In the genomic region with DNA sequence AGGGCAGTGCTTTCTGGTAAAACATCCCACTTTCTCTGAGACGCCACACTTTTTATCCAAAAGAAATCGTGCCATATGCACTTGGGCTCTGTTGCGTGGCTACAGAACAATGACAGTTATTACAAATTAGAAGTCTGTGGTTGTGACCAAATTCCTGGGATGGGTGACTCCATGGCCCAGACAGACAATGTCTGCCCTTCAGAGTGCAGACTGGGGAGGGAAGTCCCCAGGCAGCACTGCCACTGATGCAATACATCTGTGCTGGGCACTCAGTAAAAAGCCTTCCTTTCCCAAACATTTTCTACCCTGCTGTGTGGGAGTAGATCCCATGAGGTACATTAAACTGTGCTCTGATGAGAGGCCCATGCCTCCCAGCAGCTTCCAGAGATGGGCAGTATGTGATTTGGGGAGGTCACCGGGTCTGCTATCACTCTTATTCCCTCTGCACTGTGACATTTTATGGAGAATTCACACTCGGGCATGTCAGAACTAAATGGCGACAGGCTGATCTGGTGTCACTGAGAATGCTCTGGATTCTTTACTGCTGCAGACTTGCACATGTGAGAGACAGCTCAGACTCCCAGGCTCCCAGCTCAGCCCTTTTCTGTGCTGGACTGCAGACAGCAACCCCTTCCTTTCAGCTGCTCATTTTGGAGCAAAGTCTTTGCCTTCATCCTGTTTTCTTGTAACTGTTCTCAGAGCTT, we compare ENCODE assay signal across 22 cellular contexts.
DNase-seq lines count a peak whose midpoint lies in the region; ATAC-seq, FAIRE-seq and TF ChIP-seq lines count a peak whose summit lies in the region.
"Had no signal": no experiment of that assay in that cellular context is flagged by ENCODE, and none has a peak within 500 bp of the region (broad histone marks: within the 10 kb centered on the region; RNA-seq: fewer than 3 reads in every experiment).

No MANE protein-coding gene starts in this region.

- peaks cover 10% of the 10 kb centered on the region for H3F3A ChIP-seq in SK-N-SH (replicated peaks; ENCODE audit: insufficient read depth)

- CTCF ChIA-PET in SK-N-SH (lab: Yijun Ruan, JAX) = interaction anchor here (1.0 kb wide), 1 partner anchor 202 kb away, joined by 3 read pairs; no protein-coding TSS in a partner anchor

- H3K4me3 ChIP-seq in SK-N-SH (ENCODE audit: low read depth in 2 of 2, low read length in 1 of 2) (no peak overlapping the region), fibroblast of villous mesenchyme (ENCODE audit: low read depth, low read length) (no peak overlapping the region)
- H3K4me3 ChIP-seq: BLaER1 treated with 17β-estradiol and CSF1 and Interleukin-3, amounts not matched to agents 10 nM and 100 nM; mucosa of descending colon; prostate gland had no signal

- H3K9me3 ChIP-seq in SK-N-SH = no peaks in the 10 kb centered on the region
- H3K9me3 ChIP-seq: BLaER1 treated with 17β-estradiol and CSF1 and Interleukin-3, amounts not matched to agents 10 nM and 100 nM; mucosa of descending colon; prostate gland had no signal

- WGBS in SK-N-SH (ENCODE audit: low lambda C conversion rate) = 43% methylated on average over 5 of the region's 6 CpGs

- H3K36me3 Mint-ChIP-seq in nephron (ENCODE audit: low read depth) = no peaks in the 10 kb centered on the region
- H3K36me3 Mint-ChIP-seq: activated naive CD8-positive, alpha-beta T cell; T-cell; type B pancreatic cell had no signal

- H3K27me3 ChIP-seq in SK-N-SH (ENCODE audit: insufficient read depth) = no peaks in the 10 kb centered on the region
- H3K27me3 ChIP-seq: BLaER1 treated with 17β-estradiol and CSF1 and Interleukin-3, amounts not matched to agents 10 nM and 100 nM had no signal

- no peaks in the 10 kb centered on the region for H4K20me1 ChIP-seq in SK-N-SH (ENCODE audit: insufficient read depth)
- H4K20me1 ChIP-seq: BLaER1 treated with 17β-estradiol and CSF1 and Interleukin-3, amounts not matched to agents 10 nM and 100 nM had no signal

- H3K9me2 ChIP-seq in SK-N-SH = no peaks in the 10 kb centered on the region

- DNase-seq in EL (peak; percentile 81), SK-N-SH (no peak), fibroblast of villous mesenchyme (ENCODE audit: low read depth) (peak; percentile 42), superior temporal gyrus (ENCODE audit: extremely low spot score) (no peak), GM19239 (ENCODE audit: insufficient read length, low spot score) (no peak)
- DNase-seq: activated CD4-positive, CD25-positive, alpha-beta regulatory T cell treated with anti-CD3 and anti-CD28 coated beads, Interleukin-2, amount 50 U/mL, for 72 hours; activated T-cell treated with anti-CD3 and anti-CD28 coated beads for 4 hours; DMS79 treated with DMSO at 0.1 percent for 48 hours; mucosa of descending colon; NCI-H1092; NCI-H226; stimulated activated CD4-positive, alpha-beta T cell treated with anti-CD3 and anti-CD28 coated beads, Interleukin-1b, Interleukin-23, amount 100 ng/mL, for 48 hours; stimulated activated CD8-positive, alpha-beta memory T cell treated with anti-CD3 and anti-CD28 coated beads, Interleukin-4, amount 100 ng/mL, for 48 hours; T-cell had no signal

- H3K79me2 ChIP-seq in SK-N-SH (ENCODE audit: insufficient read depth) = no peaks in the 10 kb centered on the region

- FAIRE-seq in GM19239 (lab: Jason Lieb, UNC) = no peak
- FAIRE-seq: GM12891 had no signal

- H3K27ac ChIP-seq in SK-N-SH (ENCODE audit: low read depth in 2 of 2, low read length in 1 of 2) = peak overlapping the region in 1 of 2 experiments; percentile 28; a peak in 3 of 4 replicates
- H3K27ac ChIP-seq: BLaER1 treated with 17β-estradiol and CSF1 and Interleukin-3, amounts not matched to agents 10 nM and 100 nM; prostate gland had no signal

- peaks cover 0 to 6% of the 10 kb centered on the region in 2 experiments; a peak in 2 of 4 replicates for H3K4me1 ChIP-seq in SK-N-SH (ENCODE audit: control insufficient read depth in 1 of 2, insufficient read depth in 2 of 2, low read depth in 1 of 2, low read length in 1 of 2)
- H3K4me1 ChIP-seq: BLaER1 treated with 17β-estradiol and CSF1 and Interleukin-3, amounts not matched to agents 10 nM and 100 nM; prostate gland had no signal

- POLR2A ChIA-PET in SK-N-SH (lab: Yijun Ruan, JAX) = no interaction called here

- peak overlapping the region; percentile 3 to 90 (median 40) for H3K27ac Mint-ChIP-seq in nephron
- H3K27ac Mint-ChIP-seq: activated naive CD8-positive, alpha-beta T cell; T-cell; type B pancreatic cell had no signal

- peaks cover 30% of the 10 kb centered on the region for H3K4me1 Mint-ChIP-seq in nephron
- H3K4me1 Mint-ChIP-seq: T-cell had no signal

- TF ChIP-seq RAD21 in SK-N-SH (IDR thresholded peaks at IDR 0.05; ENCODE audit: low read length) = no peak

- ATAC-seq in HG03025 (IDR thresholded peaks at IDR 0.05; ENCODE audit: low FRiP score, unreplicated experiment) (no peak), HG02623 (IDR thresholded peaks at IDR 0.05; ENCODE audit: unreplicated experiment) (no peak)
- ATAC-seq: mucosa of descending colon, T-cell had no signal

- H2AFZ ChIP-seq in SK-N-SH (ENCODE audit: low read depth) = no peak overlapping the region

- no peak overlapping the region; the same call in 1 of the 2 replicates for H3K9ac ChIP-seq in SK-N-SH
- H3K9ac ChIP-seq: BLaER1 treated with 17β-estradiol and CSF1 and Interleukin-3, amounts not matched to agents 10 nM and 100 nM had no signal

- no peaks in the 10 kb centered on the region for H3K9me3 Mint-ChIP-seq in nephron
- H3K9me3 Mint-ChIP-seq: T-cell had no signal

- no peak overlapping the region for H3K4me2 ChIP-seq in SK-N-SH
- H3K4me2 ChIP-seq: BLaER1 treated with 17β-estradiol and CSF1 and Interleukin-3, amounts not matched to agents 10 nM and 100 nM had no signal

- no peaks in the 10 kb centered on the region for H3K36me3 ChIP-seq in SK-N-SH (replicated peaks in 1 of 2; ENCODE audit: control insufficient read depth in 1 of 2, insufficient read depth in 2 of 2, low read length in 1 of 2)
- H3K36me3 ChIP-seq: BLaER1 treated with 17β-estradiol and CSF1 and Interleukin-3, amounts not matched to agents 10 nM and 100 nM; prostate gland had no signal

- peaks cover 7% of the 10 kb centered on the region for H3K27me3 Mint-ChIP-seq in nephron (ENCODE audit: low read depth)

- no peak for TF ChIP-seq EP300 in SK-N-SH (IDR thresholded peaks at IDR 0.05; ENCODE audit: borderline replicate concordance in 1 of 2, low read depth in 1 of 2, low read length in 1 of 2)

- H3K4me3 Mint-ChIP-seq in nephron = no peak overlapping the region
- H3K4me3 Mint-ChIP-seq: activated naive CD8-positive, alpha-beta T cell; T-cell; type B pancreatic cell had no signal

- TF ChIP-seq CTCF in SK-N-SH (IDR thresholded peaks at IDR 0.05) (no peak), fibroblast of villous mesenchyme (IDR thresholded peaks at IDR 0.05; ENCODE audit: insufficient read depth, low read depth, low read length) (no peak), nephron (IDR thresholded peaks at IDR 0.05; ENCODE audit: unreplicated experiment in 3 of 3) (no peak)

TF ChIP-seq in SK-N-SH, 30 proteins besides CTCF, POLR2A, EP300 and RAD21:
- TF ChIP-seq GABPA (IDR thresholded peaks at IDR 0.05; ENCODE audit: low read depth) = no peak
- TF ChIP-seq, protein P1, sequence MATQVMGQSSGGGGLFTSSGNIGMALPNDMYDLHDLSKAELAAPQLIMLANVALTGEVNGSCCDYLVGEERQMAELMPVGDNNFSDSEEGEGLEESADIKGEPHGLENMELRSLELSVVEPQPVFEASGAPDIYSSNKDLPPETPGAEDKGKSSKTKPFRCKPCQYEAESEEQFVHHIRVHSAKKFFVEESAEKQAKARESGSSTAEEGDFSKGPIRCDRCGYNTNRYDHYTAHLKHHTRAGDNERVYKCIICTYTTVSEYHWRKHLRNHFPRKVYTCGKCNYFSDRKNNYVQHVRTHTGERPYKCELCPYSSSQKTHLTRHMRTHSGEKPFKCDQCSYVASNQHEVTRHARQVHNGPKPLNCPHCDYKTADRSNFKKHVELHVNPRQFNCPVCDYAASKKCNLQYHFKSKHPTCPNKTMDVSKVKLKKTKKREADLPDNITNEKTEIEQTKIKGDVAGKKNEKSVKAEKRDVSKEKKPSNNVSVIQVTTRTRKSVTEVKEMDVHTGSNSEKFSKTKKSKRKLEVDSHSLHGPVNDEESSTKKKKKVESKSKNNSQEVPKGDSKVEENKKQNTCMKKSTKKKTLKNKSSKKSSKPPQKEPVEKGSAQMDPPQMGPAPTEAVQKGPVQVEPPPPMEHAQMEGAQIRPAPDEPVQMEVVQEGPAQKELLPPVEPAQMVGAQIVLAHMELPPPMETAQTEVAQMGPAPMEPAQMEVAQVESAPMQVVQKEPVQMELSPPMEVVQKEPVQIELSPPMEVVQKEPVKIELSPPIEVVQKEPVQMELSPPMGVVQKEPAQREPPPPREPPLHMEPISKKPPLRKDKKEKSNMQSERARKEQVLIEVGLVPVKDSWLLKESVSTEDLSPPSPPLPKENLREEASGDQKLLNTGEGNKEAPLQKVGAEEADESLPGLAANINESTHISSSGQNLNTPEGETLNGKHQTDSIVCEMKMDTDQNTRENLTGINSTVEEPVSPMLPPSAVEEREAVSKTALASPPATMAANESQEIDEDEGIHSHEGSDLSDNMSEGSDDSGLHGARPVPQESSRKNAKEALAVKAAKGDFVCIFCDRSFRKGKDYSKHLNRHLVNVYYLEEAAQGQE (IDR thresholded peaks at IDR 0.05; ENCODE audit: low read depth, low read length) = peak; percentile 77; the same call in 1 of the 2 replicates

Comparison
In these comparisons a context has a peak if more than half of its experiments do, and no peak if none do; other contexts are left out.
1. DNase-seq: peak in EL (single experiment) and fibroblast of villous mesenchyme (single experiment); none in SK-N-SH (single experiment), superior temporal gyrus (single experiment) and GM19239 (single experiment).